Comparison of ENCODE assay signal across 30 cellular contexts in genomic region chr6:82863771-82864170, GRCh38.
"Had no signal": no experiment of that assay in that cellular context is flagged by ENCODE, and none has a peak within 500 bp of the region (broad histone marks: within the 10 kb centered on the region; RNA-seq: fewer than 3 reads in every experiment).

No MANE protein-coding gene starts in this region.

- DNase-seq: activated B cell treated with CpG ODN at 0.5 μM for 24 hours; activated CD4-positive, alpha-beta memory T cell treated with anti-CD3 and anti-CD28 coated beads for 36 hours; activated CD4-positive, alpha-beta T cell treated with anti-CD3 and anti-CD28 coated beads for 4 hours; activated CD4-positive, alpha-beta T cell treated with anti-CD3 and anti-CD28 coated beads, Interleukin-2, amount 10 ng/mL, durations not matched to agents 24 days and 14 days; activated CD4-positive, alpha-beta T cell treated with anti-CD3 and anti-CD28 coated beads, Interleukin-2, amount 50 U/mL, for 1 hour; activated CD4-positive, alpha-beta T cell treated with anti-CD3 and anti-CD28 coated beads, Interleukin-2, amount 50 U/mL, for 4 hours; activated CD4-positive, CD25-positive, alpha-beta regulatory T cell treated with anti-CD3 and anti-CD28 coated beads, Interleukin-2, amount 50 U/mL, for 72 hours; activated CD8-positive, alpha-beta memory T cell treated with anti-CD3 and anti-CD28 coated beads, Interleukin-2, amount 50 U/mL, for 4 hours; activated CD8-positive, alpha-beta T cell treated with anti-CD3 and anti-CD28 coated beads for 36 hours; activated effector memory CD4-positive, alpha-beta T cell treated with anti-CD3 and anti-CD28 coated beads, Interleukin-2, amount 50 U/mL, for 16 hours; activated gamma-delta T cell treated with Interleukin-2 at 50 U/mL for 16 hours; activated naive CD4-positive, alpha-beta T cell; activated naive CD4-positive, alpha-beta T cell treated with anti-CD3 and anti-CD28 coated beads for 36 hours; activated naive CD4-positive, alpha-beta T cell treated with anti-CD3 and anti-CD28 coated beads, Interleukin-2, amount 50 U/mL, for 16 hours; activated naive CD8-positive, alpha-beta T cell treated with anti-CD3 and anti-CD28 coated beads for 36 hours; activated T-cell treated with anti-CD3 and anti-CD28 coated beads for 4 hours; activated T-cell treated with anti-CD3 and anti-CD28 coated beads, Interleukin-2, amount 50 U/mL, for 1 hour; activated T-cell treated with anti-CD3 and anti-CD28 coated beads, Interleukin-2, amount 50 U/mL, for 4 hours; activated T-cell treated with anti-CD3 and anti-CD28 coated beads, Interleukin-2, amount 50 U/mL, for 72 hours; adrenal gland; amniotic stem cell; aorta; body of pancreas; brain microvascular endothelial cell; central memory CD4-positive, alpha-beta T cell; T-helper 1 cell; T-helper 2 cell; T-helper 9 cell had no signal

- ATAC-seq: activated CD8-positive, alpha-beta T cell treated with anti-CD3 and anti-CD28 coated beads for 36 hours; activated naive CD4-positive, alpha-beta T cell treated with anti-CD3 and anti-CD28 coated beads, Interleukin-2, amount 50 U/mL, for 72 hours; activated T-cell treated with anti-CD3 and anti-CD28 coated beads, Interleukin-2, amount 50 U/mL, for 4 hours; activated T-cell treated with anti-CD3 and anti-CD28 coated beads, Interleukin-2, amount 50 U/mL, for 72 hours; activated T-helper 17 cell treated with anti-CD3 and anti-CD28 coated beads, Interleukin-2, amount 50 U/mL, for 72 hours; body of pancreas had no signal
